Comparison of ENCODE assay signal across 12 cellular contexts in the genomic region with DNA sequence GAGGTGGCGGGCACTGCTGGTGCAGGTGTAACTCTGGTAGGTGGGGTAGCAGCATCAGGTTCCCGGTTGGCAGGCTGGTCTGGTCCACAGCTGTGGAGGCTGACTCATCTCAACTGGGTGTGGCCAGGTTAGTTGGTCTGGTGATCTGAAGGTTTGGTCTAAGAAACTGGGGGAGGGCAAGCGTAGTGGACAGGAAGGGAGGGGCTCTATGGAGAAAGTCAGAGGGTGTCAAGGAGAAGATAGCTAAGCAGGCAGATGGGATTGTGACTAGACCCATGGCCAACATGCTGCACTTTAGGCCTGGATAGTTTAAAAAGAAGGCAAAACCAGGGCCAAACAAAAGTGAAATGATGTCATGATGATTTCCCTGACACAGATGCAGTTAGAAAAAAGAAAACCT. TPM values are rescaled to one million over a fixed set of nuclear protein-coding genes. Genes with fewer than 3 reads are reported as not detected.
DNase-seq lines count a peak whose midpoint lies in the region; FAIRE-seq and TF ChIP-seq lines count a peak whose summit lies in the region.
"Had no signal": no experiment of that assay in that cellular context is flagged by ENCODE, and none has a peak within 500 bp of the region (broad histone marks: within the 10 kb centered on the region; RNA-seq: fewer than 3 reads in every experiment).

No MANE protein-coding gene starts in this region.

- TF ChIP-seq CTCF in GM12865 (IDR thresholded peaks at IDR 0.05; ENCODE audit: insufficient read depth, low read depth, low read length, missing control alignments) (no peak), tibial artery (IDR thresholded peaks at IDR 0.05) (no peak), lower leg skin (IDR thresholded peaks at IDR 0.05) (no peak)

- no peak overlapping the region for H3K4me3 Mint-ChIP-seq in activated CD4-positive, alpha-beta memory T cell treated with anti-CD3 and anti-CD28 coated beads for 36 hours
- H3K4me3 Mint-ChIP-seq: neural crest cell had no signal

- no peak for TF ChIP-seq POLR2A in lower leg skin (IDR thresholded peaks at IDR 0.05)

- DNase-seq in GM12865 (ENCODE audit: low read depth) (peak; percentile 29), HPDE6-E6E7 (ENCODE audit: extremely low spot score) (peak; percentile 68), RCC 7860 (ENCODE audit: low spot score) (peak; percentile 17), kidney tubule cell (ENCODE audit: low spot score) (peak; percentile 62), tibial artery (no peak), lower leg skin (ENCODE audit: low spot score in 2 of 2) (no peak)
- no peak for DNase-seq in activated CD4-positive, alpha-beta memory T cell treated with anti-CD3 and anti-CD28 coated beads for 36 hours
- DNase-seq: activated naive CD4-positive, alpha-beta T cell treated with Interleukin-2 at 50 U/mL for 16 hours; effector CD4-positive, alpha-beta T cell; NCI-H774 had no signal

- no peak overlapping the region for H3K27ac ChIP-seq in tibial artery

- H3K27me3 ChIP-seq in tibial artery, result no peaks in the 10 kb centered on the region

- whole genome bisulfite sequencing in lower leg skin, 2 donors, result 63 to 75% methylated on average over 3 of the region's 3 CpGs

- H3K9me3 Mint-ChIP-seq in activated CD4-positive, alpha-beta memory T cell treated with anti-CD3 and anti-CD28 coated beads for 36 hours, result no peaks in the 10 kb centered on the region
- H3K9me3 Mint-ChIP-seq: neural crest cell had no signal

- no peak overlapping the region for H3K4me3 ChIP-seq in GM12865 (ENCODE audit: low read depth, low read length)
- H3K4me3 ChIP-seq in tibial artery, result no peak overlapping the region
- no peak overlapping the region for H3K4me3 ChIP-seq in lower leg skin (ENCODE audit: low read depth, poor library complexity, severe bottlenecking)

- CTCF ChIA-PET in activated CD4-positive, alpha-beta memory T cell treated with anti-CD3 and anti-CD28 coated beads for 36 hours (lab: Charles Lee), result no interaction called here

- H3K27ac Mint-ChIP-seq in activated CD4-positive, alpha-beta memory T cell treated with anti-CD3 and anti-CD28 coated beads for 36 hours, result no peak overlapping the region

- no peaks in the 10 kb centered on the region for H3K9me3 ChIP-seq in tibial artery

- no peaks in the 10 kb centered on the region for H3K36me3 ChIP-seq in tibial artery

- no peak for FAIRE-seq in RCC 7860 (lab: Jason Lieb, UNC)
- FAIRE-seq: TTC549 had no signal

- no peaks in the 10 kb centered on the region for H3K4me1 Mint-ChIP-seq in activated CD4-positive, alpha-beta memory T cell treated with anti-CD3 and anti-CD28 coated beads for 36 hours (ENCODE audit: low read depth)

- H3K36me3 Mint-ChIP-seq in activated CD4-positive, alpha-beta memory T cell treated with anti-CD3 and anti-CD28 coated beads for 36 hours, result no peaks in the 10 kb centered on the region

- intact Hi-C loops in tibial artery (cut with DNase I; ENCODE audit: low total_unique reads), result no loop called here
- intact Hi-C loops in activated CD4-positive, alpha-beta memory T cell treated with anti-CD3 and anti-CD28 coated beads for 36 hours (cut with micrococcal nuclease), result no loop called here
- intact Hi-C loops in lower leg skin (cut with DNase I; ENCODE audit: low total_unique reads), result no loop called here

- POLR2A ChIA-PET in activated CD4-positive, alpha-beta memory T cell treated with anti-CD3 and anti-CD28 coated beads for 36 hours (lab: Charles Lee), result no interaction called here

- H3K27me3 Mint-ChIP-seq in activated CD4-positive, alpha-beta memory T cell treated with anti-CD3 and anti-CD28 coated beads for 36 hours, result peaks cover 2% of the 10 kb centered on the region

- H3K4me1 ChIP-seq in tibial artery, result no peaks in the 10 kb centered on the region

RNA-seq across cellular contexts. Expression of a gene that starts 7.9 kb away (rescaled TPM):
- under 1 TPM; 0.36 to 0.40 TPM for total RNA-seq in activated CD4-positive, alpha-beta memory T cell treated with anti-CD3 and anti-CD28 coated beads for 36 hours
- 1 to 10 TPM in 3 of 4 donors, under 1 TPM in 1; 0.76 to 3.0 (median 1.4) TPM for total RNA-seq in lower leg skin

Comparison
In these comparisons a context has a peak if more than half of its experiments do, and no peak if none do; other contexts are left out.
1. DNase-seq: peak in GM12865 (single experiment), HPDE6-E6E7 (single experiment), RCC 7860 (single experiment) and kidney tubule cell (single experiment); none in tibial artery (0 of 2), activated CD4-positive, alpha-beta memory T cell treated with anti-CD3 and anti-CD28 coated beads for 36 hours (single experiment) and lower leg skin (0 of 2).